In genomic region chr2:152499921-152500320, GRCh38 we compare ENCODE assay signal across 1 cellular context.
TF ChIP-seq lines count a peak whose summit lies in the region.

No MANE protein-coding gene starts in this region.

TF ChIP-seq in WTC11, 78 proteins besides CTCF, POLR2A, EP300 and RAD21 (continued from another document):
- no peak for TF ChIP-seq ZNF281 (CRISPR knock-in tag; IDR thresholded peaks at IDR 0.05)
- TF ChIP-seq JAZF1 (CRISPR knock-in tag; IDR thresholded peaks at IDR 0.05), result no peak
- no peak for TF ChIP-seq AR (CRISPR knock-in tag; IDR thresholded peaks at IDR 0.05)
- TF ChIP-seq HMGXB4 (CRISPR knock-in tag; IDR thresholded peaks at IDR 0.05), result no peak
- TF ChIP-seq ZBTB43 (CRISPR knock-in tag; IDR thresholded peaks at IDR 0.05), result no peak
- TF ChIP-seq ZNF232 (CRISPR knock-in tag; IDR thresholded peaks at IDR 0.05), result no peak
- TF ChIP-seq JUN (CRISPR knock-in tag; IDR thresholded peaks at IDR 0.05), result no peak
- TF ChIP-seq ZNF671 (CRISPR knock-in tag; IDR thresholded peaks at IDR 0.05), result no peak
